7 cellular contexts compared by ENCODE assay signal in genomic region chr17:42120161-42121065, GRCh38. TPM values are rescaled to one million over a fixed set of nuclear protein-coding genes. Genes with fewer than 3 reads are reported as not detected.
DNase-seq lines count a peak whose midpoint lies in the region; ATAC-seq and TF ChIP-seq lines count a peak whose summit lies in the region.
"Had no signal": no experiment of that assay in that cellular context is flagged by ENCODE, and none has a peak within 500 bp of the region (broad histone marks: within the 10 kb centered on the region; RNA-seq: fewer than 3 reads in every experiment).

No MANE protein-coding gene starts in this region.

- H3K27me3 Mint-ChIP-seq in brain (no peaks in the 10 kb centered on the region), neural crest cell (ENCODE audit: low read depth) (no peaks in the 10 kb centered on the region)

- H3K36me3 Mint-ChIP-seq in brain (peaks cover 19% of the 10 kb centered on the region), neural crest cell (ENCODE audit: low read depth) (peaks cover 6% of the 10 kb centered on the region)

- peaks cover 38% of the 10 kb centered on the region for H3K4me1 Mint-ChIP-seq in brain
- H3K4me1 Mint-ChIP-seq in neural crest cell: peaks cover 21% of the 10 kb centered on the region

- H3K4me3 Mint-ChIP-seq in brain (peak overlapping the region; percentile 74 to 83 (median 77)), neural crest cell (peak overlapping the region; percentile 69)

- peak; percentile 11 to 19 for ATAC-seq in activated CD4-positive, CD25-positive, alpha-beta regulatory T cell treated with anti-CD3 and anti-CD28 coated beads, Interleukin-2, amount 50 U/mL, for 24 hours
- ATAC-seq in GM21825 (IDR thresholded peaks at IDR 0.05; ENCODE audit: unreplicated experiment): no peak

- H3K9me3 Mint-ChIP-seq in brain (no peaks in the 10 kb centered on the region), neural crest cell (no peaks in the 10 kb centered on the region)

- no peak for DNase-seq in activated CD4-positive, CD25-positive, alpha-beta regulatory T cell treated with anti-CD3 and anti-CD28 coated beads, Interleukin-2, amount 50 U/mL, for 72 hours
- DNase-seq in neural crest cell (ENCODE audit: low read depth, low spot score): peak; percentile 45
- no peak for DNase-seq in Kasumi-1 (lab: John Stamatoyannopoulos, UW)

- H3K27ac Mint-ChIP-seq in brain (peak overlapping the region in 3 of 5 experiments; percentile 66 to 81 (median 72)), neural crest cell (ENCODE audit: unreplicated experiment) (no peak overlapping the region)

- TF ChIP-seq CTCF in brain (conservative IDR thresholded peaks at IDR 0.05): no peak
- TF ChIP-seq CTCF in neural crest cell (conservative IDR thresholded peaks at IDR 0.05): no peak

RNA-seq across cellular contexts. Expression of gene KAT2A, which starts 0.8 kb away (rescaled TPM):
- 19.4 TPM for polyA plus RNA-seq in brain (ENCODE audit: insufficient read depth, low read depth, low replicate concordance)
- 41.9 and 43.6 TPM in 2 replicates for total RNA-seq in neural crest cell

RNA-seq across cellular contexts. Expression of gene HSPB9, which starts 2.2 kb away (rescaled TPM):
- polyA plus RNA-seq in brain (ENCODE audit: insufficient read depth, low read depth, low replicate concordance): 0.54 TPM
- total RNA-seq in neural crest cell: 0.16 and 0.40 TPM in 2 replicates
- total RNA-seq: mononuclear cell had no signal

RNA-seq across cellular contexts. Expression of gene DHX58, which starts 7.9 kb away (rescaled TPM):
- 4.2 TPM for polyA plus RNA-seq in brain (ENCODE audit: insufficient read depth, low read depth, low replicate concordance)
- 0.50 TPM in 1 of 2 replicates, not detected in the other for total RNA-seq in neural crest cell

RNA-seq across cellular contexts. Expression of gene ZNF385C, which starts 22.1 kb away (rescaled TPM):
- polyA plus RNA-seq in brain (ENCODE audit: insufficient read depth, low read depth, low replicate concordance): 0.48 TPM
- 1.3 and 1.7 TPM in 2 replicates for total RNA-seq in neural crest cell

RNA-seq across cellular contexts. Expression of gene RAB5C, which starts 34.4 kb away (rescaled TPM):
- 255 TPM for polyA plus RNA-seq in brain (ENCODE audit: insufficient read depth, low read depth, low replicate concordance)
- 97.6 and 99.0 TPM in 2 replicates for total RNA-seq in neural crest cell
